Comparison of ENCODE assay signal across 1 cellular context in genomic region chr3:93973160-93974126, GRCh38.
A peak's percentile ranks its signal among the peaks of the same experiment; 100 is the strongest.
TF ChIP-seq lines count a peak whose summit lies in the region.

PROS1 (minus strand) TSS chr3:93973896; CDS start chr3:93973749, 147 bp downstream.

TF ChIP-seq in HEK293, 187 proteins besides CTCF, POLR2A, EP300 and RAD21 (continued from another document and continues in another):
- TF ChIP-seq TRIM28 (IDR thresholded peaks at IDR 0.05; ENCODE audit: borderline replicate concordance, low read length) = peak; percentile 59; the same call in 1 of the 2 replicates
- peak; percentile 57; the same call in 1 of the 2 replicates for TF ChIP-seq ZNF600 (tag by site-specific recombination; IDR thresholded peaks at IDR 0.05)
- TF ChIP-seq ZBTB10 (tag by site-specific recombination; IDR thresholded peaks at IDR 0.05) = no peak
- no peak for TF ChIP-seq ZNF707 (tag by site-specific recombination; IDR thresholded peaks at IDR 0.05)
- no peak for TF ChIP-seq ZNF621 (tag by site-specific recombination; IDR thresholded peaks at IDR 0.05)
- no peak for TF ChIP-seq ELK4 (IDR thresholded peaks at IDR 0.05; ENCODE audit: borderline replicate concordance, low read depth, low read length)
- no peak for TF ChIP-seq ZNF701 (tag by site-specific recombination; IDR thresholded peaks at IDR 0.05)
- no peak for TF ChIP-seq ZNF670 (tag by site-specific recombination; IDR thresholded peaks at IDR 0.05; ENCODE audit: low read depth)
- TF ChIP-seq ZNF37A (tag by site-specific recombination; IDR thresholded peaks at IDR 0.05) = peak; percentile 62; the same call in 1 of the 2 replicates
- peak; percentile 93 for TF ChIP-seq ZBTB48 (tag by site-specific recombination; IDR thresholded peaks at IDR 0.05)
- 0 out of 2 replicates have a peak, but pooled peaks have one; percentile 30 for TF ChIP-seq ZNF10 (tag by site-specific recombination; IDR thresholded peaks at IDR 0.05)
- no peak for TF ChIP-seq ZNF792 (tag by site-specific recombination; IDR thresholded peaks at IDR 0.05)
- no peak for TF ChIP-seq INSM2 (tag by site-specific recombination; IDR thresholded peaks at IDR 0.05)
- TF ChIP-seq ZNF133 (tag by site-specific recombination; IDR thresholded peaks at IDR 0.05) = no peak
- no peak for TF ChIP-seq ZNF146 (tag by site-specific recombination; IDR thresholded peaks at IDR 0.05)
- TF ChIP-seq ZNF433 (tag by site-specific recombination; IDR thresholded peaks at IDR 0.05; ENCODE audit: low read depth) = no peak
- 0 out of 2 replicates have a peak, but pooled peaks have one; percentile 23 for TF ChIP-seq PATZ1 (tag by site-specific recombination; IDR thresholded peaks at IDR 0.05)
- no peak for TF ChIP-seq ZFP37 (tag by site-specific recombination; IDR thresholded peaks at IDR 0.05)
- no peak for TF ChIP-seq ZNF585B (tag by site-specific recombination; IDR thresholded peaks at IDR 0.05)
- no peak for TF ChIP-seq ZNF518A (tag by site-specific recombination; conservative IDR thresholded peaks at IDR 0.05; ENCODE audit: low read depth)
- 0 out of 2 replicates have a peak, but pooled peaks have one; percentile 30 for TF ChIP-seq ZNF324 (tag by site-specific recombination; IDR thresholded peaks at IDR 0.05)
- no peak for TF ChIP-seq ZNF223 (tag by site-specific recombination; IDR thresholded peaks at IDR 0.05)
- no peak for TF ChIP-seq WT1 (tag by site-specific recombination; IDR thresholded peaks at IDR 0.05)
- TF ChIP-seq ZSCAN30 (tag by site-specific recombination; IDR thresholded peaks at IDR 0.05) = peak; percentile 63; the same call in 1 of the 2 replicates
- TF ChIP-seq ZBTB11 (tag by site-specific recombination; conservative IDR thresholded peaks at IDR 0.05; ENCODE audit: low read depth) = peak; percentile 51; the same call in 1 of the 2 replicates
- TF ChIP-seq IKZF3 (tag by site-specific recombination; IDR thresholded peaks at IDR 0.05) = peak; percentile 82
- no peak for TF ChIP-seq ZNF514 (tag by site-specific recombination; IDR thresholded peaks at IDR 0.05)
- TF ChIP-seq ZNF560 (tag by site-specific recombination; IDR thresholded peaks at IDR 0.05; ENCODE audit: borderline replicate concordance) = no peak
- TF ChIP-seq ZNF416 (tag by site-specific recombination; IDR thresholded peaks at IDR 0.05) = no peak
- no peak for TF ChIP-seq KLF9 (tag by site-specific recombination; IDR thresholded peaks at IDR 0.05; ENCODE audit: low read depth)
- TF ChIP-seq ZNF350 (tag by site-specific recombination; IDR thresholded peaks at IDR 0.05) = no peak
- TF ChIP-seq MEIS1 (CRISPR knock-in tag; IDR thresholded peaks at IDR 0.05; ENCODE audit: borderline replicate concordance) = no peak
- TF ChIP-seq ZNF704 (tag by site-specific recombination; IDR thresholded peaks at IDR 0.05) = no peak
- no peak for TF ChIP-seq ZNF449 (tag by site-specific recombination; IDR thresholded peaks at IDR 0.05)
- no peak for TF ChIP-seq SALL2 (tag by site-specific recombination; IDR thresholded peaks at IDR 0.05; ENCODE audit: borderline replicate concordance)
- peak; percentile 69; the same call in 1 of the 2 replicates for TF ChIP-seq ZNF561 (tag by site-specific recombination; IDR thresholded peaks at IDR 0.05; ENCODE audit: borderline replicate concordance)
- TF ChIP-seq ZNF660 (tag by site-specific recombination; IDR thresholded peaks at IDR 0.05) = peak; percentile 76; the same call in 1 of the 2 replicates
- no peak for TF ChIP-seq ZNF391 (tag by site-specific recombination; IDR thresholded peaks at IDR 0.05; ENCODE audit: borderline replicate concordance, low read depth)
- peak; percentile 43; the same call in 1 of the 2 replicates for TF ChIP-seq ZNF335 (tag by site-specific recombination; conservative IDR thresholded peaks at IDR 0.05)
- TF ChIP-seq ZNF221 (tag by site-specific recombination; IDR thresholded peaks at IDR 0.05; ENCODE audit: borderline replicate concordance) = no peak
- peak; percentile 48 for TF ChIP-seq ZBTB26 (tag by site-specific recombination; optimal IDR thresholded peaks at IDR 0.05)
